In the genomic region with DNA sequence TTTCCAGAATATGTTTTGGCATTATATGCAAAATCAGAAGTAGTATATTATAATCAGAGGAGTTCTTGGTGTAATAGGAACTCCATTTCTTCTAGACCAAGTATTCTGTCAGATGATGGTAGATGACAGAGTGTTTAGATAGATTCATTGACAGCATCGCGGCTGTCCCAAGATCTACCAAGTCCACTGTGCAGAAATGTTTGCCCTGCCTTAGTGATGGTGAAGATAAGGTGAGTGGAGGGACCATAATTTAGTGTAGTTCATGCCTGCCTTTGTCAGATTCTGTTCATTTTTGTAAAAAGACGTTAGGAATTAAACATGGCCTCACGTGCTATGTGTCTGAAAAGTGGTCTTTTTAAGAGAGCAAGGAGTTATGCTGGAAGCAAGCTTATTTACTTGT, we compare ENCODE assay signal across 28 cellular contexts.
"Had no signal": no experiment of that assay in that cellular context is flagged by ENCODE, and none has a peak within 500 bp of the region (broad histone marks: within the 10 kb centered on the region; RNA-seq: fewer than 3 reads in every experiment).

No MANE protein-coding gene starts in this region.

- H3K27me3 ChIP-seq: colonic mucosa, gastrocnemius medialis, neutrophil, right atrium auricular region, testis, tibial nerve, upper lobe of right lung, uterus had no signal

- H2AFZ ChIP-seq: parathyroid adenoma had no signal

- H3K9me3 ChIP-seq: colonic mucosa, gastrocnemius medialis, neutrophil, prostate gland, right atrium auricular region, testis, tibial nerve, upper lobe of right lung, uterus had no signal

- H3K9me3 Mint-ChIP-seq: dendritic cell treated with granulocyte-macrophage colony-stimulating factor and Interleukin-4, amounts not matched to agents 40 ng/mL and 50 ng/mL, for 4 days; endodermal cell; natural killer cell; stimulated activated effector memory CD8-positive, alpha-beta T cell treated with anti-CD3 and anti-CD28 coated beads, Interleukin-12 subunit alpha, Interleukin-12 subunit beta, amount 100 ng/mL, for 72 hours had no signal

- H3K4me2 ChIP-seq: smooth muscle cell had no signal

- H3K4me1 ChIP-seq: colonic mucosa, parathyroid adenoma, testis, uterus had no signal

- H3K4me3 ChIP-seq: colonic mucosa, gastrocnemius medialis, prostate gland, right atrium auricular region, smooth muscle cell, testis, tibial nerve, upper lobe of right lung, uterus had no signal

- H3K27ac ChIP-seq: colonic mucosa, epithelial cell of prostate, gastrocnemius medialis, neutrophil, parathyroid adenoma, prostate gland, right atrium auricular region, testis, tibial nerve, upper lobe of right lung, uterus had no signal

- H3K36me3 Mint-ChIP-seq: natural killer cell had no signal

- H3K9ac ChIP-seq: parathyroid adenoma had no signal

- H3K27ac Mint-ChIP-seq: dendritic cell treated with granulocyte-macrophage colony-stimulating factor and Interleukin-4, amounts not matched to agents 40 ng/mL and 50 ng/mL, for 4 days; endodermal cell; natural killer cell; stimulated activated effector memory CD8-positive, alpha-beta T cell treated with anti-CD3 and anti-CD28 coated beads, Interleukin-12 subunit alpha, Interleukin-12 subunit beta, amount 100 ng/mL, for 72 hours had no signal

- H3K4me3 Mint-ChIP-seq: dendritic cell treated with granulocyte-macrophage colony-stimulating factor and Interleukin-4, amounts not matched to agents 40 ng/mL and 50 ng/mL, for 4 days; endodermal cell; natural killer cell; neural crest cell; stimulated activated effector memory CD8-positive, alpha-beta T cell treated with anti-CD3 and anti-CD28 coated beads, Interleukin-12 subunit alpha, Interleukin-12 subunit beta, amount 100 ng/mL, for 72 hours had no signal

- DNase-seq: colonic mucosa; effector CD8-positive, alpha-beta T cell; endodermal cell; foreskin fibroblast; gastrocnemius medialis; mesendoderm; natural killer cell; stimulated activated CD4-positive, alpha-beta T cell treated with anti-CD3 and anti-CD28 coated beads, Interleukin-12 subunit alpha, Interleukin-12 subunit beta, amount 100 ng/mL, for 4 hours; stimulated activated CD4-positive, alpha-beta T cell treated with anti-CD3 and anti-CD28 coated beads, Interleukin-1b, Interleukin-23, amount 100 ng/mL, for 48 hours; stimulated activated CD4-positive, alpha-beta T cell treated with anti-CD3 and anti-CD28 coated beads, Interleukin-4, amount 100 ng/mL, for 24 hours; stimulated activated naive CD8-positive, alpha-beta T cell treated with anti-CD3 and anti-CD28 coated beads, Interleukin-15, Interleukin-2, amounts not matched to agents 100 U/mL and 50 U/mL, for 24 hours; substantia nigra; testis; upper lobe of right lung; uterus had no signal

- H3K27me3 Mint-ChIP-seq: dendritic cell treated with granulocyte-macrophage colony-stimulating factor and Interleukin-4, amounts not matched to agents 40 ng/mL and 50 ng/mL, for 4 days had no signal

- H3K36me3 ChIP-seq: colonic mucosa, gastrocnemius medialis, neutrophil, prostate gland, right atrium auricular region, tibial nerve, upper lobe of right lung, uterus had no signal

- FAIRE-seq: keratinocyte had no signal

- ATAC-seq: esophagus mucosa; gastrocnemius medialis; left lobe of liver; natural killer cell; stimulated activated effector memory CD8-positive, alpha-beta T cell treated with anti-CD3 and anti-CD28 coated beads, Interleukin-12 subunit alpha, Interleukin-12 subunit beta, amount 100 ng/mL, for 72 hours; stimulated activated naive CD8-positive, alpha-beta T cell treated with anti-CD3 and anti-CD28 coated beads, Interleukin-15, Interleukin-2, amounts not matched to agents 100 U/mL and 50 U/mL, for 24 hours; upper lobe of right lung had no signal
